In genomic region chr19:49497790-49498106, GRCh38 we compare ENCODE assay signal across 9 cellular contexts. TPM values are rescaled to one million over a fixed set of nuclear protein-coding genes. Genes with fewer than 3 reads are reported as not detected.
DNase-seq lines count a peak whose midpoint lies in the region; ATAC-seq and TF ChIP-seq lines count a peak whose summit lies in the region.
"Had no signal": no experiment of that assay in that cellular context is flagged by ENCODE, and none has a peak within 500 bp of the region (broad histone marks: within the 10 kb centered on the region; RNA-seq: fewer than 3 reads in every experiment).

No MANE protein-coding gene starts in this region.

- intact Hi-C loops in heart left ventricle (cut with DNase I) = loop anchor here in 3 of 10 donors (5.0 kb wide), 3 partner anchors 170 to 380 kb away; partner anchors contain the start of genes PRMT1 (in 2 of the 3), AKT1S1 (in 1 of the 3), BCL2L12 (in 1 of the 3) and IRF3 (in 1 of the 3)
- intact Hi-C loops in upper lobe of right lung (cut with DNase I) = no loop called here

- POLR2A ChIA-PET in activated naive CD8-positive, alpha-beta T cell treated with anti-CD3 and anti-CD28 coated beads, Interleukin-2, amount 10 ng/mL, durations not matched to agents 7 days and 5 days (lab: Charles Lee) = interaction anchor here (0.5 to 4.5 kb wide), 3 partner anchors 13 to 22 kb away, joined by 3 to 32 read pairs (median 7); no protein-coding TSS in a partner anchor

- H3K4me1 ChIP-seq in heart left ventricle (peaks cover 14 to 53% (median 40%) of the 10 kb centered on the region in 12 donors), right atrium auricular region (peaks cover 0 to 41% of the 10 kb centered on the region in 2 donors), upper lobe of right lung (peaks cover 38% of the 10 kb centered on the region)

- 86 to 93% (median 90%) methylated on average over 12 of the region's 12 CpGs for WGBS in heart left ventricle, 4 donors

- H3K4me1 Mint-ChIP-seq in activated naive CD8-positive, alpha-beta T cell treated with anti-CD3 and anti-CD28 coated beads, Interleukin-2, amount 10 ng/mL, durations not matched to agents 7 days and 5 days = peaks cover 39% of the 10 kb centered on the region
- H3K4me1 Mint-ChIP-seq in memory B cell = peaks cover 34% of the 10 kb centered on the region

- peaks cover 2 to 39% (median 37%) of the 10 kb centered on the region in 9 donors for H3K36me3 ChIP-seq in heart left ventricle
- peaks cover 38% of the 10 kb centered on the region for H3K36me3 ChIP-seq in right atrium auricular region
- H3K36me3 ChIP-seq in upper lobe of right lung = peaks cover 38% of the 10 kb centered on the region

- H3K27me3 Mint-ChIP-seq in activated naive CD8-positive, alpha-beta T cell treated with anti-CD3 and anti-CD28 coated beads, Interleukin-2, amount 10 ng/mL, durations not matched to agents 7 days and 5 days = no peaks in the 10 kb centered on the region
- no peaks in the 10 kb centered on the region for H3K27me3 Mint-ChIP-seq in memory B cell

- H3K27me3 ChIP-seq in heart left ventricle (no peaks in the 10 kb centered on the region), right atrium auricular region (no peaks in the 10 kb centered on the region), upper lobe of right lung (no peaks in the 10 kb centered on the region)

- H3K4me3 Mint-ChIP-seq in activated naive CD8-positive, alpha-beta T cell treated with anti-CD3 and anti-CD28 coated beads, Interleukin-2, amount 10 ng/mL, durations not matched to agents 7 days and 5 days = peak overlapping the region; percentile 95
- H3K4me3 Mint-ChIP-seq in memory B cell = peak overlapping the region; percentile 100

- peak overlapping the region in 8 of 12 donors; percentile 80 to 98 (median 90) for H3K4me3 ChIP-seq in heart left ventricle
- H3K4me3 ChIP-seq in right atrium auricular region = peak overlapping the region in 1 of 2 donors; percentile 96
- H3K4me3 ChIP-seq in upper lobe of right lung = peak overlapping the region; percentile 98

- TF ChIP-seq CTCF in heart left ventricle (IDR thresholded peaks at IDR 0.05) (no peak), right atrium auricular region (IDR thresholded peaks at IDR 0.05) (no peak), upper lobe of right lung (IDR thresholded peaks at IDR 0.05) (no peak)

- no peak for DNase-seq in heart left ventricle
- DNase-seq in right atrium auricular region (ENCODE audit: low spot score) = no peak
- DNase-seq in activated naive CD8-positive, alpha-beta T cell treated with anti-CD3 and anti-CD28 coated beads, Interleukin-2, amount 10 ng/mL, durations not matched to agents 7 days and 5 days = no peak
- no peak for DNase-seq in memory B cell (ENCODE audit: low spot score in 2 of 2)
- DNase-seq in upper lobe of right lung = no peak
- no peak for DNase-seq in activated effector memory CD4-positive, alpha-beta T cell treated with Interleukin-2 at 50 U/mL for 16 hours
- no peak for DNase-seq in NK-92 (lab: John Stamatoyannopoulos, UW; ENCODE audit: unreplicated experiment)
- DNase-seq in NCI-H82 (lab: John Stamatoyannopoulos, UW) = no peak
- DNase-seq: hippocampal formation had no signal

- TF ChIP-seq POLR2A in heart left ventricle (IDR thresholded peaks at IDR 0.05) = no peak

- H3K9me3 ChIP-seq in heart left ventricle (no peaks in the 10 kb centered on the region), right atrium auricular region (no peaks in the 10 kb centered on the region), upper lobe of right lung (no peaks in the 10 kb centered on the region)

- H3K9me3 Mint-ChIP-seq in activated naive CD8-positive, alpha-beta T cell treated with anti-CD3 and anti-CD28 coated beads, Interleukin-2, amount 10 ng/mL, durations not matched to agents 7 days and 5 days = no peaks in the 10 kb centered on the region
- no peaks in the 10 kb centered on the region for H3K9me3 Mint-ChIP-seq in memory B cell

- ATAC-seq in heart left ventricle (no peak), memory B cell (ENCODE audit: low read depth) (no peak), upper lobe of right lung (no peak)
- no peak for ATAC-seq in activated naive CD8-positive, alpha-beta T cell treated with anti-CD3 and anti-CD28 coated beads, Interleukin-2, amount 10 ng/mL, durations not matched to agents 7 days and 5 days (ENCODE audit: low read depth)

- H3K27ac Mint-ChIP-seq in activated naive CD8-positive, alpha-beta T cell treated with anti-CD3 and anti-CD28 coated beads, Interleukin-2, amount 10 ng/mL, durations not matched to agents 7 days and 5 days = peak overlapping the region; percentile 92
- H3K27ac Mint-ChIP-seq in memory B cell = peak overlapping the region; percentile 100

- H3K36me3 Mint-ChIP-seq in activated naive CD8-positive, alpha-beta T cell treated with anti-CD3 and anti-CD28 coated beads, Interleukin-2, amount 10 ng/mL, durations not matched to agents 7 days and 5 days = peaks cover 39% of the 10 kb centered on the region
- H3K36me3 Mint-ChIP-seq in memory B cell = peaks cover 32% of the 10 kb centered on the region

- H3K27ac ChIP-seq in heart left ventricle = peak overlapping the region in 6 of 12 donors; percentile 4 to 97 (median 96)
- no peak overlapping the region for H3K27ac ChIP-seq in right atrium auricular region
- H3K27ac ChIP-seq in upper lobe of right lung = peak overlapping the region; percentile 93

RNA-seq across cellular contexts. Expression of gene RPS11, which starts 1.5 kb away (rescaled TPM):
- total RNA-seq in heart left ventricle = 1,000 to 10,000 TPM in 5 of 9 donors, 100 to 1,000 TPM in 4; 778 to 1,895 (median 1,011) TPM
- polyA plus RNA-seq in heart left ventricle = 1,000 to 10,000 TPM; 2,258 to 2,723 TPM
- 1,000 to 10,000 TPM; 1,048 to 2,648 TPM for total RNA-seq in right atrium auricular region
- total RNA-seq in activated naive CD8-positive, alpha-beta T cell treated with anti-CD3 and anti-CD28 coated beads, Interleukin-2, amount 10 ng/mL, durations not matched to agents 7 days and 5 days = 1,000 to 10,000 TPM; 2,412 to 2,445 TPM
- total RNA-seq in upper lobe of right lung = 1,616 TPM

RNA-seq across cellular contexts. Expression of gene RPL13A, which starts 10.3 kb away (rescaled TPM):
- total RNA-seq in heart left ventricle = 1,000 to 10,000 TPM in 8 of 9 donors, 100 to 1,000 TPM in 1; 876 to 1,739 (median 1,261) TPM
- polyA plus RNA-seq in heart left ventricle = 1,000 to 10,000 TPM; 1,194 to 2,850 TPM
- total RNA-seq in right atrium auricular region = 1,000 to 10,000 TPM in 1 of 2 donors, 100 to 1,000 TPM in 1; 765 to 1,868 TPM
- total RNA-seq in activated naive CD8-positive, alpha-beta T cell treated with anti-CD3 and anti-CD28 coated beads, Interleukin-2, amount 10 ng/mL, durations not matched to agents 7 days and 5 days = 1,000 to 10,000 TPM; 2,936 to 3,173 TPM
- 1,829 TPM for total RNA-seq in upper lobe of right lung

RNA-seq across cellular contexts. Expression of gene FCGRT, which starts 14.7 kb away (rescaled TPM):
- total RNA-seq in heart left ventricle = 100 to 1,000 TPM in 2 of 9 donors, 10 to 100 TPM in 7; 57.3 to 317 (median 69.2) TPM
- polyA plus RNA-seq in heart left ventricle = 10 to 100 TPM; 46.7 to 54.6 TPM
- total RNA-seq in right atrium auricular region = 100 to 1,000 TPM in 1 of 2 donors, 10 to 100 TPM in 1; 98.2 to 123 TPM
- total RNA-seq in activated naive CD8-positive, alpha-beta T cell treated with anti-CD3 and anti-CD28 coated beads, Interleukin-2, amount 10 ng/mL, durations not matched to agents 7 days and 5 days = 10 to 100 TPM; 19.8 to 24.4 TPM
- total RNA-seq in upper lobe of right lung = 320 TPM

RNA-seq across cellular contexts. Expression of gene FLT3LG, which starts 23.7 kb away (rescaled TPM):
- total RNA-seq in heart left ventricle (10 to 100 TPM in 1 of 9 donors, 1 to 10 TPM in 8; 1.7 to 13.4 (median 2.4) TPM), right atrium auricular region (1 to 10 TPM; 1.1 to 2.6 TPM), upper lobe of right lung (12.1 TPM)
- 1 to 10 TPM; 2.9 to 5.5 TPM for polyA plus RNA-seq in heart left ventricle
- total RNA-seq in activated naive CD8-positive, alpha-beta T cell treated with anti-CD3 and anti-CD28 coated beads, Interleukin-2, amount 10 ng/mL, durations not matched to agents 7 days and 5 days = 100 to 1,000 TPM; 250 to 282 TPM

RNA-seq across cellular contexts. Expression of gene RCN3, which starts 30.1 kb away (rescaled TPM):
- total RNA-seq in heart left ventricle (10 to 100 TPM in 4 of 9 donors, 1 to 10 TPM in 5; 3.8 to 50.8 (median 9.6) TPM), right atrium auricular region (10 to 100 TPM; 15.8 to 17.2 TPM), upper lobe of right lung (22.1 TPM)
- 10 to 100 TPM; 16.3 to 16.8 TPM for polyA plus RNA-seq in heart left ventricle
- 1 to 10 TPM; 1.6 to 2.4 TPM for total RNA-seq in activated naive CD8-positive, alpha-beta T cell treated with anti-CD3 and anti-CD28 coated beads, Interleukin-2, amount 10 ng/mL, durations not matched to agents 7 days and 5 days
